ENCODE assay signal across 9 cellular contexts in the genomic region with DNA sequence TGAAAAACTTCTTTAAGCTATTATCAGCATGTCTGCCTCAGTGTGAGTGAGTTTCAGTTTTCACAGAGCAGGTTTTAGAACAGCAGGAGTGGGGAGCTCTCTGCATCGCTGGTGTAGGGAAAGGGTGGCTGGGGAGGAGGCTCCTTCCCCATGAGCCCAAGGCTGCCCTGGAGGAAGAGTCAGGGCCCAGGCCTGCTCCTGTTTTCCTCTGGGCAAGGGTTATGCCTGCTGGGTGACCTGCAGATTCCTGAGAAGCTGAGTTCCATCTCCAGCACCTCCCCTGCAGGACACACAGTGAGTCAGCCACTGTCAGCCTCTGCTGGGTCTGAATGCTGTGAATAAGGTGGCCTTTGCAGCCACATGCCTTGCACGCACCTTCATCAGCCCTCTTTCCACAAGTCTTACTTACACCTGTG.
A peak's percentile ranks its signal among the peaks of the same experiment; 100 is the strongest.
DNase-seq lines count a peak whose midpoint lies in the region; FAIRE-seq and TF ChIP-seq lines count a peak whose summit lies in the region.
"Had no signal": no experiment of that assay in that cellular context is flagged by ENCODE, and none has a peak within 500 bp of the region (broad histone marks: within the 10 kb centered on the region; RNA-seq: fewer than 3 reads in every experiment).

No MANE protein-coding gene starts in this region.

- H3K4me1 ChIP-seq in GM23248 (ENCODE audit: insufficient read depth) (peaks cover 26% of the 10 kb centered on the region), H1 (replicated peaks in 1 of 4; ENCODE audit: control insufficient read depth in 3 of 4, insufficient read depth in 4 of 4, low read length in 3 of 4) (peaks cover 0 to 9% (median 5%) of the 10 kb centered on the region in 4 experiments; a peak in 4 of 7 replicates)

- peak; percentile 74 for DNase-seq in GM23248
- DNase-seq in NCI-H226 = peak; percentile 19
- peak in 1 of 2 experiments; percentile 19 for DNase-seq in H1 (ENCODE audit: low read depth in 1 of 2, low spot score in 2 of 2)
- DNase-seq in osteocyte (ENCODE audit: extremely low spot score, unreplicated experiment) = no peak
- DNase-seq in activated naive CD4-positive, alpha-beta T cell treated with Interleukin-2 at 50 U/mL for 16 hours = no peak
- no peak for DNase-seq in lower leg skin (ENCODE audit: low spot score in 2 of 2)
- DNase-seq in 8988T = no peak
- DNase-seq: NCI-H2081 treated with DMSO at 0.1 percent for 48 hours, T-helper 9 cell had no signal

- peak overlapping the region; percentile 54 for H3K27ac Mint-ChIP-seq in osteocyte (ENCODE audit: unreplicated experiment)

- H3K56ac ChIP-seq in H1 (replicated peaks; ENCODE audit: insufficient read length, low read depth, low read length) = no peak overlapping the region

- H3K9me3 ChIP-seq in GM23248 (ENCODE audit: low read depth) (no peaks in the 10 kb centered on the region), H1 (ENCODE audit: insufficient read depth in 2 of 2, low read depth in 1 of 2, low read length in 1 of 2) (no peaks in the 10 kb centered on the region)

- H3K4me3 Mint-ChIP-seq in osteocyte (ENCODE audit: unreplicated experiment) = peak overlapping the region; percentile 40

- TF ChIP-seq POLR2A in H1 (IDR thresholded peaks at IDR 0.05; ENCODE audit: control extremely low read depth in 1 of 2, low read depth in 2 of 2, low read length in 2 of 2) (no peak), lower leg skin (IDR thresholded peaks at IDR 0.05) (no peak)

- in situ Hi-C loops in GM23248 (cut with MboI) = no loop called here

- no peak for TF ChIP-seq RAD21 in H1 (IDR thresholded peaks at IDR 0.05 in 1 of 2, conservative IDR thresholded peaks at IDR 0.05 in 1 of 2; ENCODE audit: low read depth in 2 of 2, low read length in 2 of 2)

- no peaks in the 10 kb centered on the region for H3K9me2 ChIP-seq in GM23248 (ENCODE audit: insufficient read depth)

- H3K4ac ChIP-seq in H1 (replicated peaks; ENCODE audit: insufficient read length, low read depth, low read length) = no peak overlapping the region

- H3K23ac ChIP-seq in H1 (ENCODE audit: insufficient read length) = no peak overlapping the region

- no peak overlapping the region for H2AK5ac ChIP-seq in H1 (ENCODE audit: low read depth, low read length)

- H3K79me2 ChIP-seq in GM23248 (ENCODE audit: insufficient read depth) (no peaks in the 10 kb centered on the region), H1 (ENCODE audit: control insufficient read depth in 1 of 2, insufficient read depth in 2 of 2, low read length in 2 of 2) (no peaks in the 10 kb centered on the region)

- H2BK15ac ChIP-seq in H1 (ENCODE audit: low read length) = peak overlapping the region; percentile 61; the same call in 1 of the 2 replicates

- no peak overlapping the region; the same call in 1 of the 2 replicates for H3K18ac ChIP-seq in H1 (ENCODE audit: extremely low read depth, low read length)

- no peak overlapping the region for H3K9ac ChIP-seq in GM23248
- H3K9ac ChIP-seq in H1 (replicated peaks in 1 of 4; ENCODE audit: extremely low read depth in 1 of 4, low read depth in 3 of 4, low read length in 3 of 4) = no peak overlapping the region

- H2AFZ ChIP-seq in GM23248 (no peak overlapping the region), H1 (ENCODE audit: low read length) (peak overlapping the region; percentile 56; the same call in 1 of the 2 replicates)

- H3K27me3 ChIP-seq in GM23248 (replicated peaks; ENCODE audit: insufficient read depth) (no peaks in the 10 kb centered on the region), H1 (replicated peaks in 1 of 4; ENCODE audit: control insufficient read depth in 3 of 4, extremely low read depth in 1 of 4, insufficient read depth in 3 of 4, low read length in 3 of 4) (peaks cover 0 to 2% (median 0%) of the 10 kb centered on the region in 4 experiments; a peak in 1 of 7 replicates)

- H3K79me1 ChIP-seq in H1 (ENCODE audit: low read depth, low read length) = no peaks in the 10 kb centered on the region

- no peak overlapping the region for H4K91ac ChIP-seq in H1 (replicated peaks; ENCODE audit: insufficient read length, low read length)

- intact Hi-C loops in lower leg skin (cut with DNase I; ENCODE audit: low total_unique reads) = no loop called here

- no peak overlapping the region for H4K5ac ChIP-seq in H1 (ENCODE audit: insufficient read length, low read depth, low read length)

- H3K23me2 ChIP-seq in H1 (ENCODE audit: low read depth, low read length) = no peaks in the 10 kb centered on the region

- POLR2A ChIA-PET in H1 (lab: Charles Lee; ENCODE audit: partially characterized antibody) = no interaction called here

- H3K27ac ChIP-seq in GM23248 = no peak overlapping the region
- H3K27ac ChIP-seq in H1 (ENCODE audit: low read depth, low read length) = no peak overlapping the region

- peak overlapping the region; percentile 76; the same call in 1 of the 2 replicates for H4K8ac ChIP-seq in H1 (ENCODE audit: extremely low read depth, insufficient read depth, low read length)

- peaks cover 35% of the 10 kb centered on the region for H3K4me1 Mint-ChIP-seq in osteocyte (ENCODE audit: unreplicated experiment)

- no peak overlapping the region for H3K14ac ChIP-seq in H1 (ENCODE audit: insufficient read length)

- no peaks in the 10 kb centered on the region for H4K20me1 ChIP-seq in GM23248 (ENCODE audit: insufficient read depth)
- H4K20me1 ChIP-seq in H1 (replicated peaks in 1 of 2; ENCODE audit: control insufficient read depth in 1 of 2, insufficient read depth in 2 of 2, low read length in 2 of 2) = no peaks in the 10 kb centered on the region

- no peaks in the 10 kb centered on the region for H3K36me3 Mint-ChIP-seq in osteocyte (ENCODE audit: unreplicated experiment)

- H3K4me3 ChIP-seq in GM23248 (no peak overlapping the region), H1 (ENCODE audit: extremely low read depth in 1 of 4, insufficient read depth in 2 of 4, low read depth in 3 of 4, low read length in 4 of 4) (no peak overlapping the region), lower leg skin (ENCODE audit: low read depth, poor library complexity, severe bottlenecking) (no peak overlapping the region)

- no peaks in the 10 kb centered on the region for H3K27me3 Mint-ChIP-seq in osteocyte (ENCODE audit: unreplicated experiment)

- H3K36me3 ChIP-seq in GM23248 (ENCODE audit: low read depth) = no peaks in the 10 kb centered on the region
- H3K36me3 ChIP-seq in H1 (ENCODE audit: control insufficient read depth in 2 of 4, insufficient read depth in 4 of 4, low read length in 3 of 4) = no peaks in the 10 kb centered on the region

- H2BK5ac ChIP-seq in H1 (ENCODE audit: low read depth, low read length) = 0 out of 2 replicates have a peak overlapping the region, but pooled peaks have one; percentile 37

- TF ChIP-seq CTCF in H1 (IDR thresholded peaks at IDR 0.05; ENCODE audit: control extremely low read depth in 1 of 3, insufficient read depth in 1 of 3, low read depth in 1 of 3, low read length in 3 of 3) (no peak), osteocyte (IDR thresholded peaks at IDR 0.05) (peak; percentile 20), lower leg skin (IDR thresholded peaks at IDR 0.05) (no peak)

- peaks cover 12% of the 10 kb centered on the region for H3K9me3 Mint-ChIP-seq in osteocyte (ENCODE audit: unreplicated experiment)

- H3F3A ChIP-seq in GM23248 (ENCODE audit: insufficient read depth) = peaks cover 14% of the 10 kb centered on the region

- 53 to 66% methylated on average over 2 of the region's 2 CpGs for WGBS in GM23248 (ENCODE audit: low coverage in 1 of 2, low lambda C conversion rate in 2 of 2, missing lambda C conversion rate in 2 of 2), 2 experiments
- 76% methylated on average over 2 of the region's 2 CpGs; no CpG with 5 or more reads in 1 of the 2 experiments for WGBS in H1 (ENCODE audit: extremely low coverage in 1 of 2, insufficient coverage in 1 of 2, insufficient read length in 1 of 2, insufficient replicate concordance in 2 of 2, low coverage in 1 of 2, low lambda C conversion rate in 2 of 2, missing lambda C conversion rate in 1 of 2), 2 experiments
- WGBS in lower leg skin, 2 donors = 66 to 69% methylated on average over 2 of the region's 2 CpGs

- no peak overlapping the region for H2BK12ac ChIP-seq in H1 (ENCODE audit: low read depth, low read length)

- no peak for FAIRE-seq in H1 (lab: Jason Lieb, UNC)

- no peak overlapping the region for H2BK20ac ChIP-seq in H1 (ENCODE audit: low read length)

- TF ChIP-seq EP300 in H1 (IDR thresholded peaks at IDR 0.05; ENCODE audit: borderline replicate concordance in 1 of 2, low read depth in 2 of 2, low read length in 2 of 2) = no peak

- CTCF ChIA-PET in H1 (lab: Charles Lee; ENCODE audit: partially characterized antibody) = interaction anchor here (0.6 to 1.2 kb wide), 2 partner anchors 37 to 180 kb away, joined by 3 to 4 read pairs; no protein-coding TSS in a partner anchor

- H2BK120ac ChIP-seq in H1 (replicated peaks; ENCODE audit: low read depth, low read length) = no peak overlapping the region

- no peak overlapping the region for H3K4me2 ChIP-seq in GM23248 (ENCODE audit: unreplicated experiment)
- H3K4me2 ChIP-seq in H1 (ENCODE audit: insufficient read depth in 1 of 2, low read depth in 2 of 2, low read length in 2 of 2) = no peak overlapping the region

TF ChIP-seq in H1, 55 proteins besides CTCF, POLR2A, EP300 and RAD21:
- TF ChIP-seq KDM1A (IDR thresholded peaks at IDR 0.05; ENCODE audit: borderline replicate concordance, low read length) (no peak), TAF7 (optimal IDR thresholded peaks at IDR 0.05; ENCODE audit: borderline replicate concordance, low read depth, low read length) (no peak)
- TF ChIP-seq, protein P1, sequence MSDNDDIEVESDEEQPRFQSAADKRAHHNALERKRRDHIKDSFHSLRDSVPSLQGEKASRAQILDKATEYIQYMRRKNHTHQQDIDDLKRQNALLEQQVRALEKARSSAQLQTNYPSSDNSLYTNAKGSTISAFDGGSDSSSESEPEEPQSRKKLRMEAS (IDR thresholded peaks at IDR 0.05) = 0 out of 2 replicates have a peak, but pooled peaks have one; percentile 38
TF ChIP-seq in H1: peak in this region for 1.

Comparison
In these comparisons a context has a peak if more than half of its experiments do, and no peak if none do; other contexts are left out.
1. DNase-seq: peak in GM23248 (single experiment) and NCI-H226 (single experiment); none in osteocyte (single experiment), activated naive CD4-positive, alpha-beta T cell treated with Interleukin-2 at 50 U/mL for 16 hours (single experiment), lower leg skin (0 of 2) and 8988T (single experiment).